In genomic region chr9:132547052-132547431, GRCh38 we compare ENCODE assay signal across 23 cellular contexts. TPM values are rescaled to one million over a fixed set of nuclear protein-coding genes. Genes with fewer than 3 reads are reported as not detected.
"Had no signal": no experiment of that assay in that cellular context is flagged by ENCODE, and none has a peak within 500 bp of the region (broad histone marks: within the 10 kb centered on the region; RNA-seq: fewer than 3 reads in every experiment).

No MANE protein-coding gene starts in this region.

- ATAC-seq: activated CD8-positive, alpha-beta memory T cell treated with anti-CD3 and anti-CD28 coated beads, Interleukin-2, amount 10 ng/mL, durations not matched to agents 7 days and 5 days; stimulated activated memory B cell treated with anti-CD40 and anti-IgM and Interleukin-4, amounts not matched to agents 10 μg/mL and 1 μg/mL and 100 μg/mL, for 72 hours had no signal

- H3K9me3 ChIP-seq: ascending aorta, right atrium auricular region, transverse colon had no signal

- H3K4me3 ChIP-seq: ascending aorta had no signal

- H3K4me1 ChIP-seq: ascending aorta had no signal

- H3K36me3 Mint-ChIP-seq: activated CD8-positive, alpha-beta memory T cell treated with anti-CD3 and anti-CD28 coated beads, Interleukin-2, amount 10 ng/mL, durations not matched to agents 7 days and 5 days; natural killer cell; stimulated activated memory B cell treated with anti-CD40 and anti-IgM and Interleukin-4, amounts not matched to agents 10 μg/mL and 1 μg/mL and 100 μg/mL, for 72 hours had no signal

- DNase-seq: activated CD4-positive, alpha-beta T cell treated with anti-CD3 and anti-CD28 coated beads, Interleukin-2, amount 50 U/mL, for 48 hours; activated CD8-positive, alpha-beta memory T cell treated with anti-CD3 and anti-CD28 coated beads, Interleukin-2, amount 10 ng/mL, durations not matched to agents 7 days and 5 days; activated naive CD4-positive, alpha-beta T cell treated with anti-CD3 and anti-CD28 coated beads for 36 hours; activated T-cell treated with anti-CD3 and anti-CD28 coated beads, Interleukin-2, amount 50 U/mL, for 1 hour; hippocampal formation; left ventricle myocardium superior; natural killer cell; occipital lobe; stimulated activated CD4-positive, alpha-beta T cell treated with anti-CD3 and anti-CD28 coated beads, Interleukin-2, amount 100 ng/mL, for 48 hours; substantia nigra; transverse colon had no signal

- H3K36me3 ChIP-seq: ascending aorta, right atrium auricular region, transverse colon had no signal

- H3K27ac Mint-ChIP-seq: activated CD8-positive, alpha-beta memory T cell treated with anti-CD3 and anti-CD28 coated beads, Interleukin-2, amount 10 ng/mL, durations not matched to agents 7 days and 5 days; activated naive CD4-positive, alpha-beta T cell treated with anti-CD3 and anti-CD28 coated beads for 36 hours; activated T-helper 2 cell treated with anti-CD3 and anti-CD28 coated beads, Interferon-gamma antibody, Interleukin-2, Interleukin-4, amounts not matched to agents 10 μg/mL and 5 μg/mL and 100 μg/mL, durations not matched to agents 14 hours and 24 hours and 36 hours; memory B cell; natural killer cell; stimulated activated memory B cell treated with anti-CD40 and anti-IgM and Interleukin-4, amounts not matched to agents 10 μg/mL and 1 μg/mL and 100 μg/mL, for 72 hours had no signal

- H3K4me3 Mint-ChIP-seq: activated CD8-positive, alpha-beta memory T cell treated with anti-CD3 and anti-CD28 coated beads, Interleukin-2, amount 10 ng/mL, durations not matched to agents 7 days and 5 days; activated naive CD4-positive, alpha-beta T cell treated with anti-CD3 and anti-CD28 coated beads for 36 hours; memory B cell; natural killer cell; stimulated activated memory B cell treated with anti-CD40 and anti-IgM and Interleukin-4, amounts not matched to agents 10 μg/mL and 1 μg/mL and 100 μg/mL, for 72 hours had no signal

- H3K27me3 ChIP-seq: right atrium auricular region had no signal

- H3K9me3 Mint-ChIP-seq: activated naive CD4-positive, alpha-beta T cell treated with anti-CD3 and anti-CD28 coated beads for 36 hours; activated T-helper 2 cell treated with anti-CD3 and anti-CD28 coated beads, Interferon-gamma antibody, Interleukin-2, Interleukin-4, amounts not matched to agents 10 μg/mL and 5 μg/mL and 100 μg/mL, durations not matched to agents 14 hours and 24 hours and 36 hours; memory B cell; natural killer cell; stimulated activated memory B cell treated with anti-CD40 and anti-IgM and Interleukin-4, amounts not matched to agents 10 μg/mL and 1 μg/mL and 100 μg/mL, for 72 hours had no signal

- H3K4me1 Mint-ChIP-seq: activated CD8-positive, alpha-beta memory T cell treated with anti-CD3 and anti-CD28 coated beads, Interleukin-2, amount 10 ng/mL, durations not matched to agents 7 days and 5 days; memory B cell had no signal

RNA-seq across cellular contexts. Expression of gene BARHL1, which starts 35.4 kb away (rescaled TPM):
- total RNA-seq: activated CD8-positive, alpha-beta memory T cell treated with anti-CD3 and anti-CD28 coated beads, Interleukin-2, amount 10 ng/mL, durations not matched to agents 7 days and 5 days; activated naive CD4-positive, alpha-beta T cell treated with anti-CD3 and anti-CD28 coated beads for 36 hours; activated T-helper 2 cell treated with anti-CD3 and anti-CD28 coated beads, Interferon-gamma antibody, Interleukin-2, Interleukin-4, amounts not matched to agents 10 μg/mL and 5 μg/mL and 100 μg/mL, durations not matched to agents 14 hours and 24 hours and 36 hours; ascending aorta; bronchial epithelial cell; dermis microvascular lymphatic vessel endothelial cell; kidney epithelial cell; left ventricle myocardium superior; natural killer cell; occipital lobe; progenitor cell of endocrine pancreas; right atrium auricular region; skeletal muscle tissue; T-helper 1 cell treated with Interleukin-12 subunit alpha and Interleukin-12 subunit beta and Interleukin-4 antibody, amounts not matched to agents 30 ng/mL and 1 ng/mL, for 36 hours; transverse colon had no signal
- polyA plus RNA-seq: esophagus had no signal
